1 cellular context compared by ENCODE assay signal in the genomic region with DNA sequence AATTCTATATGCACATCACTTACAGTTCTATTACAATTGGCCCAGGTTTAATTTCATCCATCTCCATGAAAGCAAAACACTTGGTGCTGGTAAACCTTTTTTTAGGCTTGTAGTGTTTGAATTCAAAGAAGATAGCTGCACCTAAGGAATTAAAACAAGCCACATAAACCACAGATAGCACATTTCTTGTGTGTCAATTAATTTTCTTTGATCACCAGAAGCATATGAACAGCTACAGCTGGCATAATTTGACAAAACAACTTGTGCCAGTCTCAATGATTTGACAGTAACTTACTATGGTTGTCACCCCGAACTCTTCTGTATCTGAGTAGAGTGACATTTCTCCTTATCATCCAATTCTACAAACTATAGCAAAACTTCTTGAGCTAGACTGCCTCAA.
TF ChIP-seq lines count a peak whose summit lies in the region.

No MANE protein-coding gene starts in this region.

TF ChIP-seq in GM12891, 5 proteins besides CTCF, POLR2A, EP300 and RAD21:
- TF ChIP-seq PAX5 (IDR thresholded peaks at IDR 0.05; ENCODE audit: insufficient read depth, low read length, severe bottlenecking) = no peak
- TF ChIP-seq POU2F2 (IDR thresholded peaks at IDR 0.05; ENCODE audit: low read depth, low read length) = no peak
- TF ChIP-seq SPI1 (IDR thresholded peaks at IDR 0.05; ENCODE audit: low read depth, low read length) = no peak
- no peak for TF ChIP-seq TAF1 (IDR thresholded peaks at IDR 0.05; ENCODE audit: low read depth, low read length)
- no peak for TF ChIP-seq POLR2AphosphoS5 (IDR thresholded peaks at IDR 0.05; ENCODE audit: low read depth, low read length)
TF ChIP-seq in GM12891: peak in this region for 0.
